ENCODE assay signal across 21 cellular contexts in genomic region chr2:96397756-96398525, GRCh38.
"Had no signal": no experiment of that assay in that cellular context is flagged by ENCODE, and none has a peak within 500 bp of the region (broad histone marks: within the 10 kb centered on the region; RNA-seq: fewer than 3 reads in every experiment).

No MANE protein-coding gene starts in this region.

- H3K4me3 ChIP-seq: ascending aorta, coronary artery, left lung, mucosa of descending colon, neural progenitor cell, transverse colon, uterus had no signal

- H3K36me3 ChIP-seq: ascending aorta, left lung, neural progenitor cell, transverse colon, uterus had no signal

- H3K36me3 Mint-ChIP-seq: activated CD4-positive, alpha-beta memory T cell treated with anti-CD3 and anti-CD28 coated beads for 36 hours; activated naive CD4-positive, alpha-beta T cell treated with anti-CD3 and anti-CD28 coated beads, Interleukin-2, amount 50 U/mL, for 24 hours; memory B cell; naive B cell; neural progenitor cell; T-cell had no signal

- FAIRE-seq: frontal cortex, keratinocyte had no signal

- H3K9ac ChIP-seq: neural progenitor cell, parathyroid adenoma had no signal

- ATAC-seq: left lung, mucosa of descending colon, T-cell had no signal

- H3K4me3 Mint-ChIP-seq: activated B cell treated with CpG ODN at 0.5 μM for 24 hours; activated CD4-positive, alpha-beta memory T cell treated with anti-CD3 and anti-CD28 coated beads for 36 hours; activated naive CD4-positive, alpha-beta T cell treated with anti-CD3 and anti-CD28 coated beads, Interleukin-2, amount 50 U/mL, for 24 hours; memory B cell; naive B cell; neural progenitor cell; T-cell had no signal

- H3K27ac ChIP-seq: ascending aorta, left lung, neural progenitor cell, parathyroid adenoma, transverse colon, uterus had no signal

- H3K27me3 Mint-ChIP-seq: activated naive CD4-positive, alpha-beta T cell treated with anti-CD3 and anti-CD28 coated beads, Interleukin-2, amount 50 U/mL, for 24 hours had no signal

- H3K9me3 Mint-ChIP-seq: activated B cell treated with CpG ODN at 0.5 μM for 24 hours; activated CD4-positive, alpha-beta memory T cell treated with anti-CD3 and anti-CD28 coated beads for 36 hours; activated naive CD4-positive, alpha-beta T cell treated with anti-CD3 and anti-CD28 coated beads, Interleukin-2, amount 50 U/mL, for 24 hours; memory B cell; naive B cell; neural progenitor cell; T-cell had no signal

- H3K9me3 ChIP-seq: ascending aorta, left lung, mucosa of descending colon, transverse colon, uterus had no signal

- H3K27me3 ChIP-seq: ascending aorta, neural progenitor cell, transverse colon, uterus had no signal

- DNase-seq: activated B cell treated with CpG ODN at 0.5 μM for 24 hours; activated CD4-positive, alpha-beta memory T cell treated with anti-CD3 and anti-CD28 coated beads for 36 hours; activated CD4-positive, alpha-beta T cell treated with anti-CD3 and anti-CD28 coated beads for 4 hours; activated gamma-delta T cell; activated T-cell treated with anti-CD3 and anti-CD28 coated beads, Interleukin-2, amount 50 U/mL, for 48 hours; left lung; mucosa of descending colon; naive B cell; stimulated activated naive CD4-positive, alpha-beta T cell treated with Interleukin-2 at 50 U/mL for 16 hours; substantia nigra; T-cell; transverse colon; uterus had no signal

- H3K4me1 Mint-ChIP-seq: activated B cell treated with CpG ODN at 0.5 μM for 24 hours; activated naive CD4-positive, alpha-beta T cell treated with anti-CD3 and anti-CD28 coated beads, Interleukin-2, amount 50 U/mL, for 24 hours; memory B cell; naive B cell; T-cell had no signal

- H3K4me1 ChIP-seq: ascending aorta, neural progenitor cell, parathyroid adenoma, transverse colon, uterus had no signal
